25 cellular contexts compared by ENCODE assay signal in genomic region chr1:178509608-178510007, GRCh38. TPM values are rescaled to one million over a fixed set of nuclear protein-coding genes. Genes with fewer than 3 reads are reported as not detected.
"Had no signal": no experiment of that assay in that cellular context is flagged by ENCODE, and none has a peak within 500 bp of the region (broad histone marks: within the 10 kb centered on the region; RNA-seq: fewer than 3 reads in every experiment).

No MANE protein-coding gene starts in this region.

- H3K9me3 ChIP-seq: colonic mucosa, lower lobe of right lung, prostate gland, thoracic aorta, upper lobe of right lung had no signal

- ATAC-seq: activated CD8-positive, alpha-beta T cell treated with anti-CD3 and anti-CD28 coated beads, Interleukin-2, amount 10 ng/mL, durations not matched to agents 7 days and 5 days; activated T-cell treated with anti-CD3 and anti-CD28 coated beads, Interleukin-2, amount 50 U/mL, for 4 hours; lower lobe of right lung; sciatic nerve; SK-N-SH treated with all-trans-retinoic acid at 6 μM for 48 hours; stimulated activated naive B cell treated with anti-CD40 and anti-IgM and Interleukin-4, amounts not matched to agents 10 μg/mL and 1 μg/mL and 100 μg/mL, for 72 hours; T-cell; upper lobe of right lung had no signal

- H3K4me3 ChIP-seq: colonic mucosa, lower lobe of right lung, prostate gland, smooth muscle cell, thoracic aorta, upper lobe of right lung had no signal

- DNase-seq: activated B cell treated with CpG ODN at 0.5 μM for 24 hours; activated CD4-positive, alpha-beta T cell treated with anti-CD3 and anti-CD28 coated beads for 48 hours; activated CD8-positive, alpha-beta T cell treated with anti-CD3 and anti-CD28 coated beads, Interleukin-2, amount 10 ng/mL, durations not matched to agents 7 days and 5 days; activated naive CD4-positive, alpha-beta T cell treated with anti-CD3 and anti-CD28 coated beads, Interleukin-2, amount 50 U/mL, for 16 hours; activated T-cell treated with anti-CD3 and anti-CD28 coated beads, Interleukin-2, amount 50 U/mL, for 4 hours; aorta; brain microvascular endothelial cell; colonic mucosa; erythroblast; head of caudate nucleus; lower lobe of right lung; occipital lobe; stimulated activated CD4-positive, alpha-beta T cell treated with anti-CD3 and anti-CD28 coated beads, Interleukin-4, amount 100 ng/mL, for 4 hours; stimulated activated naive B cell treated with anti-CD40 and anti-IgM and Interleukin-4, amounts not matched to agents 10 μg/mL and 1 μg/mL and 100 μg/mL, for 72 hours; T-cell; T-helper 9 cell; upper lobe of right lung had no signal

- H3K9me3 Mint-ChIP-seq: activated B cell treated with CpG ODN at 0.5 μM for 24 hours; activated T-cell treated with anti-CD3 and anti-CD28 coated beads, Interleukin-2, amount 50 U/mL, for 4 hours; central memory CD8-positive, alpha-beta T cell; stimulated activated naive B cell treated with anti-CD40 and anti-IgM and Interleukin-4, amounts not matched to agents 10 μg/mL and 1 μg/mL and 100 μg/mL, for 72 hours; T-cell had no signal

- H3K36me3 Mint-ChIP-seq: stimulated activated naive B cell treated with anti-CD40 and anti-IgM and Interleukin-4, amounts not matched to agents 10 μg/mL and 1 μg/mL and 100 μg/mL, for 72 hours; T-cell had no signal

- H3K4me1 Mint-ChIP-seq: activated B cell treated with CpG ODN at 0.5 μM for 24 hours; central memory CD8-positive, alpha-beta T cell; T-cell had no signal

- H3K27ac Mint-ChIP-seq: activated B cell treated with CpG ODN at 0.5 μM for 24 hours; activated CD8-positive, alpha-beta T cell treated with anti-CD3 and anti-CD28 coated beads, Interleukin-2, amount 10 ng/mL, durations not matched to agents 7 days and 5 days; T-cell had no signal

- H3K27me3 ChIP-seq: brain microvascular endothelial cell, colonic mucosa, upper lobe of right lung had no signal

- H3K27ac ChIP-seq: brain microvascular endothelial cell, colonic mucosa, lower lobe of right lung, prostate gland, thoracic aorta, upper lobe of right lung had no signal

- H3K4me3 Mint-ChIP-seq: activated B cell treated with CpG ODN at 0.5 μM for 24 hours; activated CD8-positive, alpha-beta T cell treated with anti-CD3 and anti-CD28 coated beads, Interleukin-2, amount 10 ng/mL, durations not matched to agents 7 days and 5 days; activated T-cell treated with anti-CD3 and anti-CD28 coated beads, Interleukin-2, amount 50 U/mL, for 4 hours; central memory CD8-positive, alpha-beta T cell; stimulated activated naive B cell treated with anti-CD40 and anti-IgM and Interleukin-4, amounts not matched to agents 10 μg/mL and 1 μg/mL and 100 μg/mL, for 72 hours; T-cell had no signal

- H3K4me1 ChIP-seq: colonic mucosa, prostate gland had no signal

- H3K36me3 ChIP-seq: brain microvascular endothelial cell, colonic mucosa, lower lobe of right lung, prostate gland, thoracic aorta, upper lobe of right lung had no signal

RNA-seq across cellular contexts. Expression of gene TEX35, which starts 3.3 kb away (rescaled TPM):
- total RNA-seq: activated B cell treated with CpG ODN at 0.5 μM for 24 hours; activated CD8-positive, alpha-beta T cell treated with anti-CD3 and anti-CD28 coated beads, Interleukin-2, amount 10 ng/mL, durations not matched to agents 7 days and 5 days; activated T-cell treated with anti-CD3 and anti-CD28 coated beads, Interleukin-2, amount 50 U/mL, for 4 hours; aorta; colonic mucosa; frontal cortex; lower lobe of right lung; mesenteric fat pad; occipital lobe; sciatic nerve; smooth muscle cell; T-cell; thoracic aorta; upper lobe of right lung had no signal

RNA-seq across cellular contexts. Expression of gene CLEC20A, which starts 12.8 kb away (rescaled TPM):
- total RNA-seq: activated CD8-positive, alpha-beta T cell treated with anti-CD3 and anti-CD28 coated beads, Interleukin-2, amount 10 ng/mL, durations not matched to agents 7 days and 5 days; activated T-cell treated with anti-CD3 and anti-CD28 coated beads, Interleukin-2, amount 50 U/mL, for 4 hours; aorta; colonic mucosa; frontal cortex; lower lobe of right lung; mesenteric fat pad; occipital lobe; prostate gland; smooth muscle cell; T-cell; upper lobe of right lung had no signal
